Comparison of ENCODE assay signal across 6 cellular contexts in the genomic region with DNA sequence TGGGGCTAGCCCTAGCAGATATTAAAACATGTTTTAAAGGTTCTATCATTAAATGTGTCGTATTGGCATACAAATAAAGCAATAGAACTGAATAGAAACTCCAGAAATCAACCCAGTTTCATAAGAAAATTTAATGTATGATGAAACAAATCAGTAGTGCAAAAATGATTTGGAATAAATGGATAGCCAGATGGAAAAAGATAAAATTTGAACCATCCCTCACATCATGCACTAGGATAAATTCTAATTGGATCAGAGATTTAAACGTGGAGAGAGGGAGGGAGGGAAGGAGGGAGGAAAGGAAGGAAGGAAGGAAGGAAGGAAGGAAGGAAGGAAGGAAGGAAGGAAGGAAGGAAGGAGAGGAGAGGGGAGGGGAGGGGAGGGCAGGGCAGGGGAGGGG.
"Had no signal": no experiment of that assay in that cellular context is flagged by ENCODE, and none has a peak within 500 bp of the region (broad histone marks: within the 10 kb centered on the region; RNA-seq: fewer than 3 reads in every experiment).

No MANE protein-coding gene starts in this region.

- H3K4me3 ChIP-seq: K562 had no signal

- DNase-seq: IMR-90, KBM-7, KG1 had no signal

- ATAC-seq: HepG2, K562 had no signal

- H3K27ac ChIP-seq: HL-60 had no signal
